ENCODE assay signal across 7 cellular contexts in the genomic region with DNA sequence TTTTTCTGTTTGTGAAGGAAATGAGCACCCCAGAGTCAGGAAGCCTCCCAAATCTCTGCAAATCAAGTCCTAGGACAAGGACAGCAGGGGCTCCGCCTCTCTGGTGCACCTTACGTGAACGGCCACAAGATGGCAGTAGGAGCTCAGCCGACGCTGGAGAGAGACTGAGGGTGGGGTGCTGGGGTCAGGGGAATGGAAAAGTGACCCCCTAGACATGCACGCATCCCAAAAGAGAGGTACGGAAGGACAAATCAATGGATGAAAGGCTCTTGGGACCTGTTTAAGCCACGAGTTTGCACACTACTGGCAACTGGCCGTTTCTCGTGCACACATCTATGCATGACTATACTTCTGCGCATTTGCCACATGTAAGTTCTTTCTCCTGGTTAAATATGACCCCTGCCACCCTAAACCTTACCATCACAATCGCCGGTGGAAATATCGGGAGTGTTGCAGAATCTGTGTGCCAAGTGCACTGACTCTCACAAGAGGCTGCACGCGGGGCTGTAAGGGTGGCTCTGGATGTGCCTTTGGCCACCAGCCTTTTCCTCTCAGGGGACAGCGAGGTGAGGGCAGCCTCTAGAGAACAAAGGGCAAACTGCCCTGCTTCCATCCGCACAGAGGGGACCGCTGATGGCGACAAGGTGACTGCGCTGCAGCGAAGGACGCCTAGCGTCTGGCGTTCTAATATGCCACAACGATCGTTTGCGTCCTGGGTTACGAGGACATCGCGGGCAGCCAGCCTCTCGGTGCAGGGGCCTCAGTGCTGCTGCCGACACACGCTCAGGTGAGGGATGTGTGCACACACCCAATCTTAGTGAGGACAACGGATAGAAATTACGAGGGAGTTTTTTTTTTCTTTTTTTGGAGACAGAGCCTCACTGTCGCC.
DNase-seq lines count a peak whose midpoint lies in the region; ATAC-seq, FAIRE-seq and TF ChIP-seq lines count a peak whose summit lies in the region.

No MANE protein-coding gene starts in this region.

- FAIRE-seq in bronchial epithelial cell (lab: Jason Lieb, UNC): no peak
- FAIRE-seq in kidney (lab: Jason Lieb, UNC): no peak

- TF ChIP-seq CTCF in GM12875 (IDR thresholded peaks at IDR 0.05; ENCODE audit: borderline replicate concordance, insufficient read depth, low read depth, low read length): peak; percentile 91
- TF ChIP-seq CTCF in VCaP (conservative IDR thresholded peaks at IDR 0.05): peak; percentile 91
- peak; percentile 91 for TF ChIP-seq CTCF in bronchial epithelial cell (IDR thresholded peaks at IDR 0.05; ENCODE audit: insufficient read depth, low read length, severe bottlenecking)
- peak; percentile 90 for TF ChIP-seq CTCF in kidney (IDR thresholded peaks at IDR 0.05; ENCODE audit: borderline replicate concordance, extremely low read depth, insufficient read depth)

- peak overlapping the region; percentile 51; the same call in 1 of the 2 replicates for H3K27ac ChIP-seq in VCaP
- no peak overlapping the region for H3K27ac ChIP-seq in kidney (ENCODE audit: low read depth in 2 of 2, low read length in 2 of 2)

- H3K4me3 ChIP-seq in GM12875 (ENCODE audit: low read depth, low read length): no peak overlapping the region
- H3K4me3 ChIP-seq in bronchial epithelial cell (ENCODE audit: low read depth, low read length): no peak overlapping the region
- peak overlapping the region; percentile 54 to 61 for H3K4me3 ChIP-seq in kidney (ENCODE audit: low read length in 2 of 2)

- H3K9ac ChIP-seq in kidney (ENCODE audit: low read length in 2 of 2): no peak overlapping the region

- H3K36me3 ChIP-seq in bronchial epithelial cell (ENCODE audit: control insufficient read depth, insufficient read depth, low read length) (no peaks in the 10 kb centered on the region), kidney (ENCODE audit: control insufficient read depth in 1 of 2, insufficient read depth in 2 of 2, low read length in 2 of 2) (no peaks in the 10 kb centered on the region)

- intact Hi-C loops in kidney (cut with DNase I): no loop called here

- DNase-seq in NCI-H1105 (lab: John Stamatoyannopoulos, UW) (peak; percentile 19), bronchial epithelial cell (ENCODE audit: low read depth) (peak; percentile 28), kidney (peak; percentile 77)
- DNase-seq in stimulated activated CD4-positive, alpha-beta T cell treated with anti-CD3 and anti-CD28 coated beads, Interleukin-1b, Interleukin-23, amount 100 ng/mL, for 4 hours (ENCODE audit: low read depth in 2 of 2): peak; percentile 50 to 55

- no peaks in the 10 kb centered on the region for H3K27me3 ChIP-seq in bronchial epithelial cell (ENCODE audit: control insufficient read depth, insufficient read depth, low read length)

- no peaks in the 10 kb centered on the region for H3K9me3 ChIP-seq in kidney (ENCODE audit: control insufficient read depth in 1 of 2, low read length in 2 of 2)

- ATAC-seq in HG03571 (IDR thresholded peaks at IDR 0.05; ENCODE audit: unreplicated experiment): no peak

- H3K4me1 ChIP-seq in kidney (ENCODE audit: control insufficient read depth in 1 of 2, insufficient read depth in 1 of 2, low read depth in 1 of 2, low read length in 2 of 2): peaks cover 9 to 12% of the 10 kb centered on the region in 2 donors

Comparison
In these comparisons a context has a peak if more than half of its experiments do, and no peak if none do; other contexts are left out.
1. H3K4me3 ChIP-seq: peak in kidney (2 of 2); none in GM12875 (single experiment) and bronchial epithelial cell (single experiment).
2. DNase-seq: peak in every context shown above with its lines; median percentile 77 in kidney; 52 in stimulated activated CD4-positive, alpha-beta T cell treated with anti-CD3 and anti-CD28 coated beads, Interleukin-1b, Interleukin-23, amount 100 ng/mL, for 4 hours; 28 in bronchial epithelial cell; 19 in NCI-H1105.
3. Peak in every context shown above with its lines, with median percentiles within 50 percentile points of each other: CTCF ChIP-seq.